Comparison of ENCODE assay signal across 29 cellular contexts in the genomic region with DNA sequence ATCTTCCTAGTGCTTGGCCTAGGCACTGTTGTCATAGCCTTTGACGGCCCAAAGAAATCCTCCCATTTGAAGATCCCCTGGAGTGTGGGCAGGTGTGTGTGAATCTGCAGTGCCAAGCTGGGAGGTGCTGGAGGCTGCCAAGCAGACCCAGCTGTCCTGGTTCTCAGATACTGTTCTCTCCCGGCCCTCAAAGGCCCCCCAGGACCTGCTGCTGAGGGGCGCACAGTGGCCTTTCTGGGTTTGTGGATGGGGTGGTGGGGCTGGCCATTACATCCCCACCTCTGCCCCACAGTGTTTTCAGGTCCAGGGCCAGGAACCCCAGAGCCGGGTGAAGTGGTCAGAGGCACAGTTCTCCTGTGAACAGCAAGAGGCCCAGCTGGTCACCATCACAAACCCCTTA.
"Had no signal": no experiment of that assay in that cellular context is flagged by ENCODE, and none has a peak within 500 bp of the region (broad histone marks: within the 10 kb centered on the region; RNA-seq: fewer than 3 reads in every experiment).

No MANE protein-coding gene starts in this region.

- H3K4me3 ChIP-seq: dorsolateral prefrontal cortex, gastrocnemius medialis, left lung, mucosa of descending colon, right lobe of liver, thoracic aorta, tibial nerve, upper lobe of left lung, uterus had no signal

- H3K27ac Mint-ChIP-seq: mesothelial cell of epicardium; naive B cell; natural killer cell treated with Interleukin-12 subunit alpha and Interleukin-12 subunit beta and Interleukin-15 and Interleukin-18, amount 100 ng/mL, for 72 hours; stimulated activated naive B cell treated with anti-CD40 and anti-IgM and Interleukin-4, amounts not matched to agents 10 μg/mL and 1 μg/mL and 100 μg/mL, for 72 hours; stimulated activated naive CD8-positive, alpha-beta T cell treated with anti-CD3 and anti-CD28 coated beads, Interleukin-15, Interleukin-2, amounts not matched to agents 100 ng/mL and 50 ng/mL, for 24 hours had no signal

- H3K36me3 ChIP-seq: gastrocnemius medialis, neutrophil, right lobe of liver, uterus had no signal

- H3K36me3 Mint-ChIP-seq: naive B cell; natural killer cell treated with Interleukin-12 subunit alpha and Interleukin-12 subunit beta and Interleukin-15 and Interleukin-18, amount 100 ng/mL, for 72 hours had no signal

- H3K4me3 Mint-ChIP-seq: mesothelial cell of epicardium; naive B cell; natural killer cell treated with Interleukin-12 subunit alpha and Interleukin-12 subunit beta and Interleukin-15 and Interleukin-18, amount 100 ng/mL, for 72 hours; neural crest cell; stimulated activated naive B cell treated with anti-CD40 and anti-IgM and Interleukin-4, amounts not matched to agents 10 μg/mL and 1 μg/mL and 100 μg/mL, for 72 hours; stimulated activated naive CD8-positive, alpha-beta T cell treated with anti-CD3 and anti-CD28 coated beads, Interleukin-15, Interleukin-2, amounts not matched to agents 100 ng/mL and 50 ng/mL, for 24 hours had no signal

- H3K9me3 Mint-ChIP-seq: mesothelial cell of epicardium; naive B cell; natural killer cell treated with Interleukin-12 subunit alpha and Interleukin-12 subunit beta and Interleukin-15 and Interleukin-18, amount 100 ng/mL, for 72 hours; neural crest cell; stimulated activated naive B cell treated with anti-CD40 and anti-IgM and Interleukin-4, amounts not matched to agents 10 μg/mL and 1 μg/mL and 100 μg/mL, for 72 hours; stimulated activated naive CD8-positive, alpha-beta T cell treated with anti-CD3 and anti-CD28 coated beads, Interleukin-15, Interleukin-2, amounts not matched to agents 100 ng/mL and 50 ng/mL, for 24 hours had no signal

- H3K9me3 ChIP-seq: gastrocnemius medialis, left lung, mucosa of descending colon, neutrophil, right lobe of liver, thoracic aorta, tibial nerve, upper lobe of left lung, uterus had no signal

- FAIRE-seq: small intestine had no signal

- H3K27ac ChIP-seq: dorsolateral prefrontal cortex, epithelial cell of prostate, gastrocnemius medialis, left lung, neutrophil, parathyroid adenoma, right lobe of liver, thoracic aorta, tibial nerve, upper lobe of left lung, uterus had no signal

- ATAC-seq: esophagus mucosa; gastrocnemius medialis; left cardiac atrium; left lung; mucosa of descending colon; right lobe of liver; stimulated activated naive B cell treated with anti-CD40 and anti-IgM and Interleukin-4, amounts not matched to agents 10 μg/mL and 1 μg/mL and 100 μg/mL, for 72 hours had no signal

- H3K4me1 ChIP-seq: gastrocnemius medialis, left lung, parathyroid adenoma, right lobe of liver, upper lobe of left lung, uterus had no signal

- H3K27me3 ChIP-seq: dorsolateral prefrontal cortex, gastrocnemius medialis, left lung, neutrophil, right lobe of liver, tibial nerve, upper lobe of left lung, uterus had no signal

- H3K79me2 ChIP-seq: parathyroid adenoma had no signal

- H3K9ac ChIP-seq: parathyroid adenoma had no signal

- H2AFZ ChIP-seq: parathyroid adenoma had no signal

- H3K27me3 Mint-ChIP-seq: naive B cell; natural killer cell treated with Interleukin-12 subunit alpha and Interleukin-12 subunit beta and Interleukin-15 and Interleukin-18, amount 100 ng/mL, for 72 hours; progenitor cell of endocrine pancreas; stimulated activated naive B cell treated with anti-CD40 and anti-IgM and Interleukin-4, amounts not matched to agents 10 μg/mL and 1 μg/mL and 100 μg/mL, for 72 hours; stimulated activated naive CD8-positive, alpha-beta T cell treated with anti-CD3 and anti-CD28 coated beads, Interleukin-15, Interleukin-2, amounts not matched to agents 100 ng/mL and 50 ng/mL, for 24 hours had no signal

- H3K4me1 Mint-ChIP-seq: mesothelial cell of epicardium; naive B cell; stimulated activated naive B cell treated with anti-CD40 and anti-IgM and Interleukin-4, amounts not matched to agents 10 μg/mL and 1 μg/mL and 100 μg/mL, for 72 hours had no signal

- DNase-seq: cortex of kidney; dorsolateral prefrontal cortex; effector CD4-positive, alpha-beta T cell; foreskin fibroblast; gastrocnemius medialis; head of caudate nucleus; left cardiac atrium; mesenchymal stem cell; mucosa of descending colon; naive B cell; right lobe of liver; stimulated activated CD4-positive, alpha-beta T cell treated with anti-CD3 and anti-CD28 coated beads, Interleukin-15, amount 100 ng/mL, for 24 hours; stimulated activated CD4-positive, alpha-beta T cell treated with anti-CD3 and anti-CD28 coated beads, Interleukin-2, amount 100 ng/mL, for 48 hours; stimulated activated naive B cell treated with anti-CD40 and anti-IgM and Interleukin-4, amounts not matched to agents 10 μg/mL and 1 μg/mL and 100 μg/mL, for 72 hours; uterus had no signal
